2 cellular contexts compared by ENCODE assay signal in genomic region chr10:111171183-111171582, GRCh38.
A peak's percentile ranks its signal among the peaks of the same experiment; 100 is the strongest.
TF ChIP-seq lines count a peak whose summit lies in the region.

No MANE protein-coding gene starts in this region.

TF ChIP-seq in HEK293, 187 proteins besides CTCF, POLR2A, EP300 and RAD21:
- TF ChIP-seq ZNF10 (tag by site-specific recombination; IDR thresholded peaks at IDR 0.05) (0 out of 2 replicates have a peak, but pooled peaks have one; percentile 29), ZNF529 (tag by site-specific recombination; IDR thresholded peaks at IDR 0.05; ENCODE audit: insufficient replicate concordance) (no peak)

TF ChIP-seq in K562, 482 proteins besides CTCF, POLR2A, EP300 and RAD21:
- TF ChIP-seq PTBP1 (IDR thresholded peaks at IDR 0.05; ENCODE audit: low read depth, low read length): no peak
- peak; percentile 65 for TF ChIP-seq ZNF134 (CRISPR knock-in tag; conservative IDR thresholded peaks at IDR 0.05)
- TF ChIP-seq ZZZ3 (IDR thresholded peaks at IDR 0.05): no peak
- TF ChIP-seq ZKSCAN3 (CRISPR knock-in tag; IDR thresholded peaks at IDR 0.05): no peak
- no peak for TF ChIP-seq ZBTB33 (CRISPR knock-in tag; IDR thresholded peaks at IDR 0.05)
- TF ChIP-seq SAFB (IDR thresholded peaks at IDR 0.05; ENCODE audit: borderline replicate concordance, low read depth, low read length): no peak
